Comparison of ENCODE assay signal across 10 cellular contexts in genomic region chr2:223815186-223815883, GRCh38. TPM values are rescaled to one million over a fixed set of nuclear protein-coding genes. Genes with fewer than 3 reads are reported as not detected.
A peak's percentile ranks its signal among the peaks of the same experiment; 100 is the strongest.
DNase-seq lines count a peak whose midpoint lies in the region; FAIRE-seq and TF ChIP-seq lines count a peak whose summit lies in the region.
"Had no signal": no experiment of that assay in that cellular context is flagged by ENCODE, and none has a peak within 500 bp of the region (broad histone marks: within the 10 kb centered on the region; RNA-seq: fewer than 3 reads in every experiment).

No MANE protein-coding gene starts in this region.

- peak; percentile 30 for DNase-seq in NCI-H748 (lab: John Stamatoyannopoulos, UW; ENCODE audit: unreplicated experiment)
- DNase-seq in NCI-H748 treated with DMSO at 0.1 percent for 48 hours (lab: John Stamatoyannopoulos, UW): no peak
- DNase-seq in NCI-H2196 (lab: John Stamatoyannopoulos, UW; ENCODE audit: unreplicated experiment): peak; percentile 71
- peak; percentile 98 for DNase-seq in epithelial cell of esophagus (ENCODE audit: low read depth)
- DNase-seq in small intestine: peak; percentile 53
- DNase-seq in 8988T: no peak
- DNase-seq in NCI-H524 treated with DMSO at 0.1 percent for 48 hours (lab: John Stamatoyannopoulos, UW): no peak
- no peak for DNase-seq in OCI-M2 (lab: John Stamatoyannopoulos, UW; ENCODE audit: unreplicated experiment)
- DNase-seq: activated CD4-positive, CD25-positive, alpha-beta regulatory T cell treated with anti-CD3 and anti-CD28 coated beads, Interleukin-2, amount 50 U/mL, for 72 hours had no signal

- H3K4me3 ChIP-seq in epithelial cell of esophagus (ENCODE audit: low read length) (no peak overlapping the region), small intestine (ENCODE audit: low read depth in 1 of 2, low read length in 2 of 2) (no peak overlapping the region)

- H3K9me3 ChIP-seq in small intestine (ENCODE audit: control insufficient read depth, low read depth): no peaks in the 10 kb centered on the region

- H3K27me3 ChIP-seq in small intestine (ENCODE audit: control insufficient read depth in 2 of 2, insufficient read depth in 2 of 2, low read length in 2 of 2): no peaks in the 10 kb centered on the region

- no peak for TF ChIP-seq CTCF in epithelial cell of esophagus (IDR thresholded peaks at IDR 0.05; ENCODE audit: insufficient read depth, low read depth, low read length, missing control alignments)

- no peaks in the 10 kb centered on the region for H3K4me1 ChIP-seq in small intestine (ENCODE audit: control insufficient read depth in 2 of 2, insufficient read depth in 1 of 2, low read depth in 1 of 2, low read length in 1 of 2)

- FAIRE-seq in small intestine (lab: Jason Lieb, UNC): no peak

- 76 to 85% (median 76%) methylated on average over 3 of the region's 3 CpGs for WGBS in small intestine, 3 donors

- H3K36me3 ChIP-seq in small intestine (ENCODE audit: control insufficient read depth in 2 of 2, insufficient read depth in 2 of 2, low read length in 2 of 2): no peaks in the 10 kb centered on the region

- no peak overlapping the region for H3K27ac ChIP-seq in small intestine (ENCODE audit: low read depth in 1 of 2, low read length in 1 of 2)
- H3K27ac ChIP-seq: C4-2B had no signal

RNA-seq across cellular contexts. Expression of gene AP1S3, which starts 22.0 kb away (rescaled TPM):
- 1 to 10 TPM; 4.9 to 7.8 (median 5.0) TPM for polyA plus RNA-seq in small intestine

Comparison
In these comparisons a context has a peak if more than half of its experiments do, and no peak if none do; other contexts are left out.
1. DNase-seq: peak in NCI-H748 (single experiment), NCI-H2196 (single experiment), epithelial cell of esophagus (single experiment) and small intestine (single experiment); none in NCI-H748 treated with DMSO at 0.1 percent for 48 hours (single experiment), 8988T (single experiment), NCI-H524 treated with DMSO at 0.1 percent for 48 hours (single experiment) and OCI-M2 (single experiment).